In the genomic region with DNA sequence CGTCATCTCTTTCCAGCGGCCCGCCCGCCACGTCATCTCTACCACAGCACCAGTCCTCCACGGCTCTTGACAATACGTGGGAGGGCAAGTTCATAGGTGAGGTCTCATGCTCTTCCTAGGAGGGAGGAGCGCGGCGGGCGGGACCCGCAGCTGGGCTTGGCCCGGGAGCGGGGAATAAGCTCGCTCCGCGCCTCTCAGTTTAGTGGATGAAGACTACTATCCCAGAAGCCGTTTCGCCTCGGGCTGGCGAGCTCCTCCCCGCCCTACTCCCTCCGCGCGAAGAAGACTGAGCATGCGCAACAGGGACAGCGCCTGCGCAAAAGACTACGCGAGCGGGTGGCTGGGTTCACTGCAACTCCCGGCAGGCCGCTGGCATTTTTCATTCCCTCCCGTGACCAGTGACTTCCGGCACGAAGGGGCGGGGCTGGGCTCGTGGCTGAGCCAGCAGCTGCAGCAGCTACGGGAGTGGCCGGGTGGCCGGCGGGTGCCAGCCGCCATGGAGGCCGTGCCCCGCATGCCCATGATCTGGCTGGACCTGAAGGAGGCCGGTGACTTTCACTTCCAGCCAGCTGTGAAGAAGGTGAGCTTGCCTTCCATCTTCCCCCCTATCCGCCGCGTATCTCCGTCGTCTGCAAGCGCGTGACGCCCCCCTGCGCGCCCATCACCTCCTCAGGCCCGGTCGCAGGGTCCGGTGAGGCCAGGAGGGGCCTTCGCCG, we compare ENCODE assay signal across 1 cellular context.
TF ChIP-seq lines count a peak whose summit lies in the region.

A gene with protein sequence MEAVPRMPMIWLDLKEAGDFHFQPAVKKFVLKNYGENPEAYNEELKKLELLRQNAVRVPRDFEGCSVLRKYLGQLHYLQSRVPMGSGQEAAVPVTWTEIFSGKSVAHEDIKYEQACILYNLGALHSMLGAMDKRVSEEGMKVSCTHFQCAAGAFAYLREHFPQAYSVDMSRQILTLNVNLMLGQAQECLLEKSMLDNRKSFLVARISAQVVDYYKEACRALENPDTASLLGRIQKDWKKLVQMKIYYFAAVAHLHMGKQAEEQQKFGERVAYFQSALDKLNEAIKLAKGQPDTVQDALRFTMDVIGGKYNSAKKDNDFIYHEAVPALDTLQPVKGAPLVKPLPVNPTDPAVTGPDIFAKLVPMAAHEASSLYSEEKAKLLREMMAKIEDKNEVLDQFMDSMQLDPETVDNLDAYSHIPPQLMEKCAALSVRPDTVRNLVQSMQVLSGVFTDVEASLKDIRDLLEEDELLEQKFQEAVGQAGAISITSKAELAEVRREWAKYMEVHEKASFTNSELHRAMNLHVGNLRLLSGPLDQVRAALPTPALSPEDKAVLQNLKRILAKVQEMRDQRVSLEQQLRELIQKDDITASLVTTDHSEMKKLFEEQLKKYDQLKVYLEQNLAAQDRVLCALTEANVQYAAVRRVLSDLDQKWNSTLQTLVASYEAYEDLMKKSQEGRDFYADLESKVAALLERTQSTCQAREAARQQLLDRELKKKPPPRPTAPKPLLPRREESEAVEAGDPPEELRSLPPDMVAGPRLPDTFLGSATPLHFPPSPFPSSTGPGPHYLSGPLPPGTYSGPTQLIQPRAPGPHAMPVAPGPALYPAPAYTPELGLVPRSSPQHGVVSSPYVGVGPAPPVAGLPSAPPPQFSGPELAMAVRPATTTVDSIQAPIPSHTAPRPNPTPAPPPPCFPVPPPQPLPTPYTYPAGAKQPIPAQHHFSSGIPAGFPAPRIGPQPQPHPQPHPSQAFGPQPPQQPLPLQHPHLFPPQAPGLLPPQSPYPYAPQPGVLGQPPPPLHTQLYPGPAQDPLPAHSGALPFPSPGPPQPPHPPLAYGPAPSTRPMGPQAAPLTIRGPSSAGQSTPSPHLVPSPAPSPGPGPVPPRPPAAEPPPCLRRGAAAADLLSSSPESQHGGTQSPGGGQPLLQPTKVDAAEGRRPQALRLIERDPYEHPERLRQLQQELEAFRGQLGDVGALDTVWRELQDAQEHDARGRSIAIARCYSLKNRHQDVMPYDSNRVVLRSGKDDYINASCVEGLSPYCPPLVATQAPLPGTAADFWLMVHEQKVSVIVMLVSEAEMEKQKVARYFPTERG (N-terminal part only) (plus strand): TSS at position 421 of the 716 bp plus-strand sequence. CDS start 76 bp downstream, at position 497.

TF ChIP-seq in Ishikawa, 13 proteins besides CTCF, POLR2A, EP300 and RAD21 (continued from another document):
- TF ChIP-seq, protein P1, sequence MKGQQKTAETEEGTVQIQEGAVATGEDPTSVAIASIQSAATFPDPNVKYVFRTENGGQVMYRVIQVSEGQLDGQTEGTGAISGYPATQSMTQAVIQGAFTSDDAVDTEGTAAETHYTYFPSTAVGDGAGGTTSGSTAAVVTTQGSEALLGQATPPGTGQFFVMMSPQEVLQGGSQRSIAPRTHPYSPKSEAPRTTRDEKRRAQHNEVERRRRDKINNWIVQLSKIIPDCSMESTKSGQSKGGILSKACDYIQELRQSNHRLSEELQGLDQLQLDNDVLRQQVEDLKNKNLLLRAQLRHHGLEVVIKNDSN (IDR thresholded peaks at IDR 0.05): peak; percentile 95
